In the genomic region with DNA sequence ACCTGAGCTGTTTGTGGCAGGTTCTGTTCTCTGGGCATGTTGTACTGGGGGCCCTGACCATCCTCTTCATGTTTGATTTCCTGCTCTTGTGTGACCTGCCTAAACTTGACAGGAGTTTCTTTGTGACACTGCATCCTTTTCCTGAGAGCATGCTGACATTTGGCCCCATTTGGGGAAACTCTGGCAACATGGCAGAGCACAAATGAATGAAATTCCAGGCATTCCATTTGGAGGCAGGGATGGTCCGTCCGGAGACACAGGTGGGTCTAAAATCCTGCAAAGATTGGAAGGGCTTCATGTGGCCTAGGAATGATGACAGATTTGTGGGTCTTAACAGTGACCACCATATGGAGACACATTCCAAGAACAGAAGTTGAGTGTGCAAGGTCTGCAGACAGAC, we compare ENCODE assay signal across 14 cellular contexts.
DNase-seq lines count a peak whose midpoint lies in the region; ATAC-seq and TF ChIP-seq lines count a peak whose summit lies in the region.
"Had no signal": no experiment of that assay in that cellular context is flagged by ENCODE, and none has a peak within 500 bp of the region (broad histone marks: within the 10 kb centered on the region; RNA-seq: fewer than 3 reads in every experiment).

No MANE protein-coding gene starts in this region.

- peaks cover 6% of the 10 kb centered on the region; the same call in 1 of the 2 replicates for H3K9me3 ChIP-seq in Caco-2
- H3K9me3 ChIP-seq in adipocyte (ENCODE audit: control insufficient read depth, low read length): no peaks in the 10 kb centered on the region
- H3K9me3 ChIP-seq in hepatocyte (ENCODE audit: low read depth): no peaks in the 10 kb centered on the region
- no peaks in the 10 kb centered on the region for H3K9me3 ChIP-seq in neural progenitor cell (ENCODE audit: low read depth)
- no peaks in the 10 kb centered on the region for H3K9me3 ChIP-seq in CD4-positive, alpha-beta T cell (ENCODE audit: control insufficient read depth, low read length)
- no peaks in the 10 kb centered on the region for H3K9me3 ChIP-seq in thyroid gland
- H3K9me3 ChIP-seq: BLaER1 had no signal

- H3K27me3 ChIP-seq in Caco-2 (replicated peaks; ENCODE audit: control insufficient read depth, insufficient read depth, low read length): no peaks in the 10 kb centered on the region
- H3K27me3 ChIP-seq in adipocyte (replicated peaks; ENCODE audit: control insufficient read depth, insufficient read depth, low read length): no peaks in the 10 kb centered on the region
- no peaks in the 10 kb centered on the region for H3K27me3 ChIP-seq in hepatocyte
- H3K27me3 ChIP-seq in neural progenitor cell: no peaks in the 10 kb centered on the region
- H3K27me3 ChIP-seq in CD4-positive, alpha-beta T cell (ENCODE audit: control insufficient read depth, insufficient read depth, low read length): no peaks in the 10 kb centered on the region
- no peaks in the 10 kb centered on the region for H3K27me3 ChIP-seq in thyroid gland
- H3K27me3 ChIP-seq: BLaER1 had no signal

- TF ChIP-seq CTCF in Caco-2 (IDR thresholded peaks at IDR 0.05; ENCODE audit: insufficient read depth in 1 of 2, low read depth in 1 of 2, low read length in 1 of 2, severe bottlenecking in 1 of 2, unreplicated experiment in 1 of 2) (no peak), hepatocyte (IDR thresholded peaks at IDR 0.05; ENCODE audit: poor library complexity) (no peak), neural progenitor cell (IDR thresholded peaks at IDR 0.05) (no peak), thyroid gland (IDR thresholded peaks at IDR 0.05) (no peak)
- no peak for TF ChIP-seq CTCF in CD4-positive, alpha-beta T cell (IDR thresholded peaks at IDR 0.05)

- no peaks in the 10 kb centered on the region for H3K9me2 ChIP-seq in hepatocyte (replicated peaks; ENCODE audit: insufficient read depth)

- H2AFZ ChIP-seq in hepatocyte (no peak overlapping the region), neural progenitor cell (replicated peaks) (no peak overlapping the region)

- BruUV-seq in Caco-2 (replicated peaks; lab: Mats Ljungman, UMichigan): no TSS peak

- 51% methylated on average over 2 of the region's 2 CpGs for WGBS in hepatocyte (ENCODE audit: low lambda C conversion rate, missing lambda C conversion rate)
- WGBS in thyroid gland, 2 donors: 64 to 84% methylated on average over 2 of the region's 2 CpGs

- DNase-seq in Caco-2 (peak in 1 of 2 experiments; percentile 11), adipocyte (ENCODE audit: low read depth) (no peak), hepatocyte (ENCODE audit: low spot score) (no peak), neural progenitor cell (ENCODE audit: low spot score) (no peak), NCI-H446 (lab: John Stamatoyannopoulos, UW) (no peak), thyroid gland (no peak)
- no peak for DNase-seq in CD4-positive, alpha-beta T cell
- DNase-seq: 8988T, AML-193, Calu3, DMS79, H7 had no signal

- no peak for ATAC-seq in CD4-positive, alpha-beta T cell (ENCODE audit: poor library complexity)
- ATAC-seq: GM12878 had no signal

- H3K4me2 ChIP-seq in hepatocyte: no peak overlapping the region
- no peak overlapping the region for H3K4me2 ChIP-seq in neural progenitor cell
- H3K4me2 ChIP-seq: BLaER1 had no signal

- TF ChIP-seq POLR2A in thyroid gland (IDR thresholded peaks at IDR 0.05): no peak

- H3K4me3 Mint-ChIP-seq in Caco-2 (ENCODE audit: unreplicated experiment) (no peak overlapping the region), neural progenitor cell (no peak overlapping the region)
- no peak overlapping the region for H3K4me3 Mint-ChIP-seq in CD4-positive, alpha-beta T cell

- POLR2A ChIA-PET in Caco-2 (lab: Charles Lee): no interaction called here
- POLR2A ChIA-PET in CD4-positive, alpha-beta T cell (lab: Charles Lee): no interaction called here

- H3K79me2 ChIP-seq in hepatocyte (no peaks in the 10 kb centered on the region), neural progenitor cell (ENCODE audit: low read depth) (no peaks in the 10 kb centered on the region)

- H3K36me3 ChIP-seq in Caco-2 (ENCODE audit: control insufficient read depth, insufficient read depth, low read length) (no peaks in the 10 kb centered on the region), adipocyte (ENCODE audit: control insufficient read depth, insufficient read depth, low read length, severe bottlenecking) (no peaks in the 10 kb centered on the region), hepatocyte (replicated peaks; ENCODE audit: insufficient read depth, low read depth) (no peaks in the 10 kb centered on the region), neural progenitor cell (no peaks in the 10 kb centered on the region), thyroid gland (no peaks in the 10 kb centered on the region)
- H3K36me3 ChIP-seq: BLaER1 had no signal

- peak overlapping the region; percentile 44 for H3K9ac ChIP-seq in adipocyte (ENCODE audit: low read length)
- no peak overlapping the region for H3K9ac ChIP-seq in neural progenitor cell
- H3K9ac ChIP-seq: BLaER1 had no signal

- H3K36me3 Mint-ChIP-seq in Caco-2 (ENCODE audit: insufficient read depth, unreplicated experiment): no peaks in the 10 kb centered on the region
- H3K36me3 Mint-ChIP-seq in neural progenitor cell: no peaks in the 10 kb centered on the region
- H3K36me3 Mint-ChIP-seq in CD4-positive, alpha-beta T cell (ENCODE audit: low read depth): no peaks in the 10 kb centered on the region

- H4K20me1 ChIP-seq in hepatocyte (ENCODE audit: insufficient read depth, poor library complexity, severe bottlenecking) (no peaks in the 10 kb centered on the region), neural progenitor cell (ENCODE audit: low read depth) (no peaks in the 10 kb centered on the region)
- H4K20me1 ChIP-seq: BLaER1 had no signal

- H3K27ac ChIP-seq in hepatocyte: peak overlapping the region; percentile 17
- H3K27ac ChIP-seq in neural progenitor cell: no peak overlapping the region
- no peak overlapping the region for H3K27ac ChIP-seq in CD4-positive, alpha-beta T cell (ENCODE audit: low read depth, low read length)
- H3K27ac ChIP-seq in thyroid gland: no peak overlapping the region
- H3K27ac ChIP-seq: BLaER1 had no signal

- no peaks in the 10 kb centered on the region for H3F3A ChIP-seq in neural progenitor cell (ENCODE audit: low read depth)

- intact Hi-C loops in Caco-2 (cut with micrococcal nuclease; ENCODE audit: unreplicated experiment) (loop anchor here (1.0 to 10.0 kb wide), 3 partner anchors 57 to 576 kb away; no protein-coding TSS in a partner anchor), thyroid gland (cut with DNase I) (loop anchor here (5.0 to 10.0 kb wide), 2 partner anchors 124 to 174 kb away; no protein-coding TSS in a partner anchor)
- intact Hi-C loops in CD4-positive, alpha-beta T cell (cut with DNase I, micrococcal nuclease): no loop called here

- peak overlapping the region; percentile 72 for H3K27ac Mint-ChIP-seq in Caco-2 (ENCODE audit: unreplicated experiment)
- peak overlapping the region; percentile 17 for H3K27ac Mint-ChIP-seq in neural progenitor cell
- no peak overlapping the region for H3K27ac Mint-ChIP-seq in CD4-positive, alpha-beta T cell

- CTCF ChIA-PET in Caco-2 (lab: Charles Lee): no interaction called here
- CTCF ChIA-PET in CD4-positive, alpha-beta T cell (lab: Charles Lee): no interaction called here

- H3K4me1 ChIP-seq in Caco-2 (peaks cover 34% of the 10 kb centered on the region), adipocyte (ENCODE audit: control insufficient read depth, insufficient read depth, low read length) (peaks cover 43% of the 10 kb centered on the region), hepatocyte (ENCODE audit: insufficient read depth) (peaks cover 11% of the 10 kb centered on the region), neural progenitor cell (no peaks in the 10 kb centered on the region), thyroid gland (no peaks in the 10 kb centered on the region)
- H3K4me1 ChIP-seq: BLaER1 had no signal

- peaks cover 16% of the 10 kb centered on the region for H3K9me3 Mint-ChIP-seq in Caco-2 (ENCODE audit: unreplicated experiment)
- H3K9me3 Mint-ChIP-seq in neural progenitor cell: no peaks in the 10 kb centered on the region
- no peaks in the 10 kb centered on the region for H3K9me3 Mint-ChIP-seq in CD4-positive, alpha-beta T cell

- peaks cover 53% of the 10 kb centered on the region for H3K4me1 Mint-ChIP-seq in Caco-2 (ENCODE audit: low read depth, unreplicated experiment)
- H3K4me1 Mint-ChIP-seq in neural progenitor cell: no peaks in the 10 kb centered on the region
- no peaks in the 10 kb centered on the region for H3K4me1 Mint-ChIP-seq in CD4-positive, alpha-beta T cell (ENCODE audit: low read depth)

- H3K27me3 Mint-ChIP-seq in Caco-2 (ENCODE audit: insufficient read depth, unreplicated experiment): no peaks in the 10 kb centered on the region
- H3K27me3 Mint-ChIP-seq in neural progenitor cell (ENCODE audit: insufficient read depth, low read depth): peaks cover 2% of the 10 kb centered on the region
- H3K27me3 Mint-ChIP-seq in CD4-positive, alpha-beta T cell: peaks cover 6% of the 10 kb centered on the region

- H3K4me3 ChIP-seq in Caco-2 (ENCODE audit: low read depth, low read length) (no peak overlapping the region), adipocyte (ENCODE audit: low read length) (no peak overlapping the region), hepatocyte (no peak overlapping the region), neural progenitor cell (no peak overlapping the region), thyroid gland (replicated peaks in 1 of 3) (no peak overlapping the region)
- H3K4me3 ChIP-seq: BLaER1, GM12878 had no signal

Comparison
In these comparisons a context has a peak if more than half of its experiments do, and no peak if none do; other contexts are left out.
1. intact Hi-C loops: an anchor here in Caco-2 (1.0 to 10.0 kb wide) and thyroid gland (5.0 to 10.0 kb wide); none called in CD4-positive, alpha-beta T cell.